32 cellular contexts compared by ENCODE assay signal in the genomic region with DNA sequence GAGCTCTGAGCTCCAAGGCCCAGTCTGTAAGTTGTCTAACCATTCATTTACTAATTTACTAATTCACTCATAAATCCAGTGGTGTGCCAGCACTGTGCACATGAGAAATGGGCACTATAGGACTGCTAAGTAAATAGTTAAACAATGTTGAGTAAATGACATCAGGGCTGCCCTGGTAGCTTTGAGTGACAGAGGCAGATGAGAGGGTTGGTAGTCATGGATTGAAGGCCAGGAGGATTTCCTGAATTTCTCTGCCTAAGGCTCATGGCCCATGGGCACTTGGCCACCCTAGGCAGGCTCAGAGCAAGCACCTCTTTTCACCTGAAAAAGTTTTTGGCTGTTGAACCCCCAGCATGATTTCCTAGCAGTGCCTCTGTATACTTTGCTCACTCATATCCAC.
"Had no signal": no experiment of that assay in that cellular context is flagged by ENCODE, and none has a peak within 500 bp of the region (broad histone marks: within the 10 kb centered on the region; RNA-seq: fewer than 3 reads in every experiment).

No MANE protein-coding gene starts in this region.

- H3K4me1 ChIP-seq: ascending aorta, Peyer's patch had no signal

- H3K4me3 ChIP-seq: ascending aorta, Peyer's patch had no signal

- H3K9me3 ChIP-seq: ascending aorta, Peyer's patch had no signal

- DNase-seq: activated CD4-positive, alpha-beta memory T cell treated with anti-CD3 and anti-CD28 coated beads, Interleukin-2, amount 10 ng/mL, durations not matched to agents 7 days and 5 days; activated CD4-positive, alpha-beta T cell treated with anti-CD3 and anti-CD28 coated beads for 1 hour; activated CD4-positive, alpha-beta T cell treated with anti-CD3 and anti-CD28 coated beads for 48 hours; activated CD4-positive, CD25-positive, alpha-beta regulatory T cell; activated CD8-positive, alpha-beta memory T cell treated with anti-CD3 and anti-CD28 coated beads for 24 hours; activated CD8-positive, alpha-beta memory T cell treated with anti-CD3 and anti-CD28 coated beads, Interleukin-2, amount 10 ng/mL, durations not matched to agents 7 days and 5 days; activated gamma-delta T cell; activated naive CD4-positive, alpha-beta T cell treated with Interleukin-2 at 50 U/mL for 16 hours; activated naive CD8-positive, alpha-beta T cell treated with anti-CD3 and anti-CD28 coated beads, Interleukin-2, amount 10 ng/mL, durations not matched to agents 7 days and 5 days; activated T-cell treated with anti-CD3 and anti-CD28 coated beads, Interleukin-2, amount 50 U/mL, for 24 hours; amygdala; cerebellar nuclear complex; Kasumi-1; KG1; NCI-H1092 treated with DMSO at 0.1 percent for 48 hours; NCI-H187 treated with DMSO at 0.1 percent for 48 hours; NCI-H2171 treated with DMSO at 0.1 percent for 48 hours; NCI-H2227 treated with DMSO at 0.1 percent for 48 hours; NCI-H446; NCI-H510A treated with DMSO at 0.1 percent for 48 hours; NCI-H526 treated with DMSO at 0.1 percent for 48 hours; NCI-H774; PC-3; Peyer's patch; RPMI8226; SHP77 treated with DMSO at 0.1 percent for 48 hours; T-helper 1 cell; T-helper 2 cell; T-helper 9 cell; WERI-Rb-1 had no signal

- H3K27ac ChIP-seq: ascending aorta, Peyer's patch, WERI-Rb-1 had no signal

- H3K27me3 ChIP-seq: ascending aorta, Peyer's patch had no signal

- ATAC-seq: activated CD8-positive, alpha-beta memory T cell treated with anti-CD3 and anti-CD28 coated beads, Interleukin-2, amount 10 ng/mL, durations not matched to agents 7 days and 5 days; PC-3; SK-N-SH treated with all-trans-retinoic acid at 6 μM for 48 hours had no signal

- H3K36me3 ChIP-seq: ascending aorta, Peyer's patch, WERI-Rb-1 had no signal
